22 cellular contexts compared by ENCODE assay signal in the genomic region with DNA sequence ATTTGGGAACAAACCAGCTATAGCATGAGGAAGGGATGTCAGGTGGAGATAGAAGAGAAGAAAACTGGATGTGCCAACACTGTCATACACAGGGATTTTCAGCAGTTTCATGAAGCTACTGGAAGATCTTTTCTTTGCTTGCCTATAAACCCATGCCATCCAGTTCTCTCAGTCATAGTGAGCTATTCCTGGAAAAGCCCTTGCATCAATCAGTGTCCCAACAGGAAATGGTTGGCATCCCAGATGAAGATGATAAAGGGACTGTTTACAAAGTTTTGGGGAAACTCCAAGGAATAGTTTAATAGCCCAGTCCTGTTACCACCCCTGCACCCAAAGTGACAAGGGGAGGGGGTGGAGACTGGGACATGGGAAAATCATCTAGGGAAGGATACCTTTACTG.
"Had no signal": no experiment of that assay in that cellular context is flagged by ENCODE, and none has a peak within 500 bp of the region (broad histone marks: within the 10 kb centered on the region; RNA-seq: fewer than 3 reads in every experiment).

No MANE protein-coding gene starts in this region.

- DNase-seq: colonic mucosa; cortex of kidney; dermis blood vessel endothelial cell; dorsolateral prefrontal cortex; effector CD4-positive, alpha-beta T cell; effector CD8-positive, alpha-beta T cell; effector memory CD4-positive, alpha-beta T cell; effector memory CD8-positive, alpha-beta T cell; endodermal cell; erythroblast; esophagus squamous epithelium; foreskin fibroblast; foreskin keratinocyte; foreskin melanocyte; gastrocnemius medialis; glutamatergic neuron; head of caudate nucleus; heart left ventricle; heart right ventricle had no signal

- H3K27ac Mint-ChIP-seq: dendritic cell treated with granulocyte-macrophage colony-stimulating factor and Interleukin-4, amounts not matched to agents 40 ng/mL and 50 ng/mL, for 4 days; effector memory CD8-positive, alpha-beta T cell; endodermal cell had no signal

- H3K4me3 Mint-ChIP-seq: dendritic cell treated with granulocyte-macrophage colony-stimulating factor and Interleukin-4, amounts not matched to agents 40 ng/mL and 50 ng/mL, for 4 days; effector memory CD8-positive, alpha-beta T cell; endodermal cell had no signal

- H3K9me3 Mint-ChIP-seq: dendritic cell treated with granulocyte-macrophage colony-stimulating factor and Interleukin-4, amounts not matched to agents 40 ng/mL and 50 ng/mL, for 4 days; effector memory CD8-positive, alpha-beta T cell; endodermal cell had no signal

- ATAC-seq: effector memory CD8-positive, alpha-beta T cell; esophagus mucosa; foreskin keratinocyte; gastrocnemius medialis; gastroesophageal sphincter; heart left ventricle; heart right ventricle had no signal
